In genomic region chr12:48682927-48683326, GRCh38 we compare ENCODE assay signal across 8 cellular contexts. TPM values are rescaled to one million over a fixed set of nuclear protein-coding genes. Genes with fewer than 3 reads are reported as not detected.
DNase-seq lines count a peak whose midpoint lies in the region; ATAC-seq, FAIRE-seq and TF ChIP-seq lines count a peak whose summit lies in the region.

No MANE protein-coding gene starts in this region.

- H3K27ac Mint-ChIP-seq in chondrocyte (ENCODE audit: unreplicated experiment), result no peak overlapping the region
- H3K27ac Mint-ChIP-seq in neural progenitor cell, result no peak overlapping the region

- peaks cover 34% of the 10 kb centered on the region for H4K20me1 ChIP-seq in BLaER1
- H4K20me1 ChIP-seq in KMS-11 (ENCODE audit: insufficient read depth), result peaks cover 13% of the 10 kb centered on the region
- H4K20me1 ChIP-seq in neural progenitor cell (ENCODE audit: low read depth), result peaks cover 34% of the 10 kb centered on the region

- peaks cover 40% of the 10 kb centered on the region for H3K4me1 ChIP-seq in BLaER1
- H3K4me1 ChIP-seq in KMS-11 (ENCODE audit: low read depth, poor library complexity, severe bottlenecking), result peaks cover 39% of the 10 kb centered on the region
- H3K4me1 ChIP-seq in neural progenitor cell, result peaks cover 23% of the 10 kb centered on the region

- H3K79me2 ChIP-seq in KMS-11 (ENCODE audit: insufficient read depth, low read depth) (peaks cover 42% of the 10 kb centered on the region), neural progenitor cell (ENCODE audit: low read depth) (peaks cover 41% of the 10 kb centered on the region)

- H3K4me1 Mint-ChIP-seq in chondrocyte (ENCODE audit: low read depth), result peaks cover 34% of the 10 kb centered on the region
- peaks cover 28% of the 10 kb centered on the region for H3K4me1 Mint-ChIP-seq in neural progenitor cell

- no peak for TF ChIP-seq CTCF in KMS-11 (conservative IDR thresholded peaks at IDR 0.05; ENCODE audit: low read depth, low read length)
- no peak for TF ChIP-seq CTCF in chondrocyte (IDR thresholded peaks at IDR 0.05)
- no peak for TF ChIP-seq CTCF in neural progenitor cell (IDR thresholded peaks at IDR 0.05)

- H3K9me3 Mint-ChIP-seq in chondrocyte (ENCODE audit: low read depth), result no peaks in the 10 kb centered on the region
- H3K9me3 Mint-ChIP-seq in neural progenitor cell, result no peaks in the 10 kb centered on the region

- no peaks in the 10 kb centered on the region for H3K27me3 Mint-ChIP-seq in chondrocyte (ENCODE audit: low read depth)
- H3K27me3 Mint-ChIP-seq in neural progenitor cell (ENCODE audit: insufficient read depth, low read depth), result peaks cover 2% of the 10 kb centered on the region

- H3K36me3 ChIP-seq in BLaER1, result peaks cover 28% of the 10 kb centered on the region
- H3K36me3 ChIP-seq in KMS-11 (ENCODE audit: insufficient read depth), result peaks cover 14% of the 10 kb centered on the region; the same call in 1 of the 2 replicates
- peaks cover 13% of the 10 kb centered on the region for H3K36me3 ChIP-seq in neural progenitor cell

- H3K36me3 Mint-ChIP-seq in chondrocyte (ENCODE audit: low read depth) (peaks cover 14% of the 10 kb centered on the region), neural progenitor cell (peaks cover 25% of the 10 kb centered on the region)

- no peaks in the 10 kb centered on the region for H3K27me3 ChIP-seq in BLaER1
- H3K27me3 ChIP-seq in KMS-11 (ENCODE audit: insufficient read depth, low read depth), result no peaks in the 10 kb centered on the region
- H3K27me3 ChIP-seq in neural progenitor cell, result peaks cover 10% of the 10 kb centered on the region

- peaks cover 6% of the 10 kb centered on the region for H3F3A ChIP-seq in neural progenitor cell (ENCODE audit: low read depth)

- peak overlapping the region; percentile 81; the same call in 1 of the 2 replicates for H3K9ac ChIP-seq in BLaER1
- H3K9ac ChIP-seq in KMS-11, result peak overlapping the region; percentile 96
- no peak overlapping the region for H3K9ac ChIP-seq in neural progenitor cell

- H3K4me2 ChIP-seq in BLaER1 (peak overlapping the region; percentile 79), KMS-11 (peak overlapping the region; percentile 69), neural progenitor cell (peak overlapping the region; percentile 75)

- no peaks in the 10 kb centered on the region for H3K9me3 ChIP-seq in BLaER1
- H3K9me3 ChIP-seq in neural progenitor cell (ENCODE audit: low read depth), result no peaks in the 10 kb centered on the region

- no peak overlapping the region for H3K27ac ChIP-seq in BLaER1
- 0 out of 2 replicates have a peak overlapping the region, but pooled peaks have one; percentile 9 for H3K27ac ChIP-seq in KMS-11
- H3K27ac ChIP-seq in neural progenitor cell, result no peak overlapping the region

- no peak for TF ChIP-seq POLR2A in GM12891 (IDR thresholded peaks at IDR 0.05; ENCODE audit: low read depth, low read length)

- H2AFZ ChIP-seq in KMS-11 (ENCODE audit: low read depth), result peak overlapping the region; percentile 81
- peak overlapping the region; percentile 97 for H2AFZ ChIP-seq in neural progenitor cell (replicated peaks)

- peak overlapping the region; percentile 91 for H3K4me3 ChIP-seq in BLaER1
- H3K4me3 ChIP-seq in KMS-11 (IDR thresholded peaks at IDR 0.05; ENCODE audit: insufficient read depth, low read depth, low read length), result no peak overlapping the region
- H3K4me3 ChIP-seq in neural progenitor cell, result peak overlapping the region; percentile 82

- FAIRE-seq in GM12891 (lab: Jason Lieb, UNC), result no peak

- DNase-seq in chondrocyte (ENCODE audit: low spot score) (no peak), neural progenitor cell (ENCODE audit: low spot score) (no peak), HPDE6-E6E7 (ENCODE audit: extremely low spot score) (no peak), GM12891 (ENCODE audit: insufficient read length, low spot score) (no peak)

- ATAC-seq in GM21360 (IDR thresholded peaks at IDR 0.05; ENCODE audit: unreplicated experiment), result no peak
- ATAC-seq in HG03095 (IDR thresholded peaks at IDR 0.05; ENCODE audit: unreplicated experiment), result no peak

- H3K4me3 Mint-ChIP-seq in chondrocyte (ENCODE audit: unreplicated experiment) (peak overlapping the region; percentile 97), neural progenitor cell (peak overlapping the region; percentile 99)

TF ChIP-seq in GM12891, 5 proteins besides CTCF, POLR2A, EP300 and RAD21:
- no peak for TF ChIP-seq POLR2AphosphoS5 (IDR thresholded peaks at IDR 0.05; ENCODE audit: low read depth, low read length)
- TF ChIP-seq TAF1 (IDR thresholded peaks at IDR 0.05; ENCODE audit: low read depth, low read length), result no peak
- no peak for TF ChIP-seq POU2F2 (IDR thresholded peaks at IDR 0.05; ENCODE audit: low read depth, low read length)
- no peak for TF ChIP-seq PAX5 (IDR thresholded peaks at IDR 0.05; ENCODE audit: insufficient read depth, low read length, severe bottlenecking)

RNA-seq across cellular contexts. Expression of gene KANSL2, which starts 0.9 kb away (rescaled TPM):
- 26.5 to 29.6 TPM (median 29.0 TPM) in 3 replicates for total RNA-seq in chondrocyte
- 82.6 and 97.5 TPM in 2 replicates for total RNA-seq in neural progenitor cell (ENCODE audit: low replicate concordance)
- polyA plus RNA-seq in GM12891 (2012; ENCODE audit: low read depth, missing spikeins), result 18.4 TPM

RNA-seq across cellular contexts. Expression of gene CCNT1, which starts 33.6 kb away (rescaled TPM):
- total RNA-seq in chondrocyte, result 26.4 to 34.9 TPM (median 28.9 TPM) in 3 replicates
- total RNA-seq in neural progenitor cell (ENCODE audit: low replicate concordance), result 43.1 and 64.2 TPM in 2 replicates
- 10.6 TPM for polyA plus RNA-seq in GM12891 (2012; ENCODE audit: low read depth, missing spikeins)
